In genomic region chr1:153277852-153278251, GRCh38 we compare ENCODE assay signal across 8 cellular contexts. TPM values are rescaled to one million over a fixed set of nuclear protein-coding genes. Genes with fewer than 3 reads are reported as not detected.
DNase-seq lines count a peak whose midpoint lies in the region; ATAC-seq and TF ChIP-seq lines count a peak whose summit lies in the region.

No MANE protein-coding gene starts in this region.

- intact Hi-C loops in CD4-positive, alpha-beta memory T cell (cut with micrococcal nuclease), result no loop called here
- intact Hi-C loops in upper lobe of right lung (cut with DNase I), result no loop called here
- intact Hi-C loops in Right ventricle myocardium superior (cut with DNase I), result no loop called here

- POLR2A ChIA-PET in CD4-positive, alpha-beta memory T cell (lab: Charles Lee; ENCODE audit: partially characterized antibody), result no interaction called here

- no peak overlapping the region for H2AFZ ChIP-seq in KMS-11 (ENCODE audit: low read depth)

- H3K9me3 Mint-ChIP-seq in CD4-positive, alpha-beta memory T cell, result no peaks in the 10 kb centered on the region

- H3K4me3 Mint-ChIP-seq in CD4-positive, alpha-beta memory T cell, result no peak overlapping the region

- H3K27ac ChIP-seq in CD4-positive, alpha-beta memory T cell (ENCODE audit: low read depth, low read length), result no peak overlapping the region
- no peak overlapping the region for H3K27ac ChIP-seq in KMS-11
- no peak overlapping the region for H3K27ac ChIP-seq in upper lobe of right lung

- H3K4me2 ChIP-seq in KMS-11, result no peak overlapping the region

- H3K27ac Mint-ChIP-seq in CD4-positive, alpha-beta memory T cell, result no peak overlapping the region

- peak; percentile 82 for ATAC-seq in GM19351 (IDR thresholded peaks at IDR 0.05; ENCODE audit: unreplicated experiment)
- ATAC-seq in upper lobe of right lung, result peak; percentile 82
- ATAC-seq in Right ventricle myocardium superior (ENCODE audit: poor library complexity), result no peak

- DNase-seq in CD4-positive, alpha-beta memory T cell, result peak; percentile 25 to 48 (median 31)
- DNase-seq in activated T-cell treated with anti-CD3 and anti-CD28 coated beads for 1 hour (ENCODE audit: low read depth), result peak; percentile 14
- peak; percentile 79 for DNase-seq in iPS-NIHi7 (ENCODE audit: extremely low spot score)
- DNase-seq in upper lobe of right lung, result no peak
- no peak for DNase-seq in NCI-H1694 treated with DMSO at 0.1 percent for 48 hours (lab: John Stamatoyannopoulos, UW)
- DNase-seq in Right ventricle myocardium superior, result no peak

- H3K9me3 ChIP-seq in CD4-positive, alpha-beta memory T cell (ENCODE audit: control insufficient read depth in 1 of 2, low read length in 2 of 2), result no peaks in the 10 kb centered on the region
- H3K9me3 ChIP-seq in upper lobe of right lung, result no peaks in the 10 kb centered on the region

- no peak overlapping the region for H3K9ac ChIP-seq in KMS-11

- H3K36me3 ChIP-seq in CD4-positive, alpha-beta memory T cell (ENCODE audit: insufficient read depth, low read length), result no peaks in the 10 kb centered on the region
- no peaks in the 10 kb centered on the region for H3K36me3 ChIP-seq in KMS-11 (ENCODE audit: insufficient read depth)
- H3K36me3 ChIP-seq in upper lobe of right lung, result no peaks in the 10 kb centered on the region

- H3K79me2 ChIP-seq in KMS-11 (ENCODE audit: insufficient read depth, low read depth), result no peaks in the 10 kb centered on the region

- no peaks in the 10 kb centered on the region for H3K4me1 Mint-ChIP-seq in CD4-positive, alpha-beta memory T cell

- no peaks in the 10 kb centered on the region for H3K27me3 ChIP-seq in CD4-positive, alpha-beta memory T cell (ENCODE audit: insufficient read depth, low read length)
- H3K27me3 ChIP-seq in KMS-11 (ENCODE audit: insufficient read depth, low read depth), result no peaks in the 10 kb centered on the region
- no peaks in the 10 kb centered on the region for H3K27me3 ChIP-seq in upper lobe of right lung

- TF ChIP-seq CTCF in KMS-11 (conservative IDR thresholded peaks at IDR 0.05; ENCODE audit: low read depth, low read length) (peak; percentile 99), upper lobe of right lung (IDR thresholded peaks at IDR 0.05) (peak; percentile 60)

- H4K20me1 ChIP-seq in KMS-11 (ENCODE audit: insufficient read depth), result no peaks in the 10 kb centered on the region

- H3K4me1 ChIP-seq in CD4-positive, alpha-beta memory T cell (ENCODE audit: insufficient read depth, low read length), result no peaks in the 10 kb centered on the region
- H3K4me1 ChIP-seq in KMS-11 (ENCODE audit: low read depth, poor library complexity, severe bottlenecking), result peaks cover 4% of the 10 kb centered on the region
- no peaks in the 10 kb centered on the region for H3K4me1 ChIP-seq in upper lobe of right lung

- no peak overlapping the region for H3K4me3 ChIP-seq in CD4-positive, alpha-beta memory T cell (ENCODE audit: low read length in 2 of 2)
- H3K4me3 ChIP-seq in KMS-11 (IDR thresholded peaks at IDR 0.05; ENCODE audit: insufficient read depth, low read depth, low read length) (no peak overlapping the region), upper lobe of right lung (no peak overlapping the region)

- CTCF ChIA-PET in CD4-positive, alpha-beta memory T cell (lab: Charles Lee; ENCODE audit: partially characterized antibody), result interaction anchor here (1.5 kb wide), 1 partner anchor 15 kb away, joined by 5 read pairs; no protein-coding TSS in a partner anchor

- H3K36me3 Mint-ChIP-seq in CD4-positive, alpha-beta memory T cell, result no peaks in the 10 kb centered on the region

- peaks cover 14 to 43% of the 10 kb centered on the region in 2 donors for H3K27me3 Mint-ChIP-seq in CD4-positive, alpha-beta memory T cell

RNA-seq across cellular contexts. Expression of gene LORICRIN, which starts 18.4 kb away (rescaled TPM):
- total RNA-seq in CD4-positive, alpha-beta memory T cell, result not detected
- not detected for polyA plus RNA-seq in CD4-positive, alpha-beta memory T cell
- not detected for total RNA-seq in upper lobe of right lung
- total RNA-seq in Right ventricle myocardium superior, result not detected

RNA-seq across cellular contexts. Expression of gene PGLYRP3, which starts 34.9 kb away (rescaled TPM):
- not detected for total RNA-seq in CD4-positive, alpha-beta memory T cell
- not detected for polyA plus RNA-seq in CD4-positive, alpha-beta memory T cell
- not detected for total RNA-seq in upper lobe of right lung
- not detected for total RNA-seq in Right ventricle myocardium superior

Comparison
In these comparisons a context has a peak if more than half of its experiments do, and no peak if none do; other contexts are left out.
1. DNase-seq: peak in CD4-positive, alpha-beta memory T cell (5 of 5), activated T-cell treated with anti-CD3 and anti-CD28 coated beads for 1 hour (single experiment) and iPS-NIHi7 (single experiment); none in upper lobe of right lung (single experiment), NCI-H1694 treated with DMSO at 0.1 percent for 48 hours (single experiment) and Right ventricle myocardium superior (single experiment).